ENCODE assay signal across 8 cellular contexts in genomic region chr17:67157732-67158639, GRCh38.
DNase-seq lines count a peak whose midpoint lies in the region; ATAC-seq and TF ChIP-seq lines count a peak whose summit lies in the region.

No MANE protein-coding gene starts in this region.

- H3K27me3 ChIP-seq in foreskin keratinocyte: no peaks in the 10 kb centered on the region

- in situ Hi-C loops in KBM-7 (cut with MboI; ENCODE audit: low pct_unique_long_range_greater_than_20kb, low sequenced_read_pairs): no loop called here

- H3K27ac ChIP-seq in foreskin keratinocyte: no peak overlapping the region

- H3K4me1 ChIP-seq in foreskin keratinocyte: no peaks in the 10 kb centered on the region

- TF ChIP-seq CTCF in foreskin keratinocyte (conservative IDR thresholded peaks at IDR 0.05): peak; percentile 55

- DNase-seq in DMS53 treated with DMSO at 0.1 percent for 48 hours (lab: John Stamatoyannopoulos, UW; ENCODE audit: unreplicated experiment) (peak; percentile 2), KBM-7 (peak; percentile 42), SW480 (ENCODE audit: low spot score) (peak; percentile 53), foreskin keratinocyte (no peak), SKM-1 (lab: John Stamatoyannopoulos, UW; ENCODE audit: unreplicated experiment) (no peak)

- peak; percentile 41 for ATAC-seq in foreskin keratinocyte
- ATAC-seq in activated CD4-positive, CD25-positive, alpha-beta regulatory T cell treated with anti-CD3 and anti-CD28 coated beads, Interleukin-2, amount 50 U/mL, for 24 hours: no peak
- ATAC-seq in GM21515 (IDR thresholded peaks at IDR 0.05; ENCODE audit: unreplicated experiment): no peak
- ATAC-seq in HG02759 (IDR thresholded peaks at IDR 0.05; ENCODE audit: unreplicated experiment): no peak

Comparison
In these comparisons a context has a peak if more than half of its experiments do, and no peak if none do; other contexts are left out.
1. DNase-seq: peak in DMS53 treated with DMSO at 0.1 percent for 48 hours (single experiment), KBM-7 (single experiment) and SW480 (single experiment); none in foreskin keratinocyte (0 of 2) and SKM-1 (single experiment).